8 cellular contexts compared by ENCODE assay signal in genomic region chr19:17305211-17305516, GRCh38. TPM values are rescaled to one million over a fixed set of nuclear protein-coding genes. Genes with fewer than 3 reads are reported as not detected.
DNase-seq lines count a peak whose midpoint lies in the region; TF ChIP-seq lines count a peak whose summit lies in the region.

No MANE protein-coding gene starts in this region.

- H3K9me3 ChIP-seq in SU-DHL-6 (ENCODE audit: insufficient read depth, low read length) (no peaks in the 10 kb centered on the region), sigmoid colon (no peaks in the 10 kb centered on the region)

- peak overlapping the region; percentile 47 for H3K4me2 ChIP-seq in SU-DHL-6 (ENCODE audit: low read depth, low read length, poor library complexity, severe bottlenecking)

- no peaks in the 10 kb centered on the region for H3K36me3 ChIP-seq in SU-DHL-6 (ENCODE audit: low read length)
- H3K36me3 ChIP-seq in sigmoid colon, result peaks cover 0 to 10% (median 2%) of the 10 kb centered on the region in 4 donors

- intact Hi-C loops in sigmoid colon (cut with DNase I), result loop anchor here (2.0 to 5.0 kb wide), 2 partner anchors 30 to 58 kb away; partner anchors contain the start of genes ANO8 and NR2F6

- no peaks in the 10 kb centered on the region for H4K20me1 ChIP-seq in SU-DHL-6 (ENCODE audit: low read depth, low read length)

- peaks cover 0 to 72% (median 61%) of the 10 kb centered on the region in 4 donors for H3K4me1 ChIP-seq in sigmoid colon

- WGBS in sigmoid colon, 2 donors, result 1 to 2% methylated on average over 7 of the region's 7 CpGs

- peak overlapping the region; percentile 46 for H3K27ac ChIP-seq in SU-DHL-6 (ENCODE audit: low read depth, low read length)
- H3K27ac ChIP-seq in sigmoid colon, result peak overlapping the region; percentile 92 to 97 (median 94)

- DNase-seq in GM12865 (ENCODE audit: low read depth) (no peak), fibroblast of mammary gland (ENCODE audit: low read depth) (no peak), sigmoid colon (no peak), NCI-H2196 treated with DMSO at 0.1 percent for 48 hours (lab: John Stamatoyannopoulos, UW; ENCODE audit: unreplicated experiment) (no peak), AG08395 (ENCODE audit: low spot score) (no peak), HT-29 (ENCODE audit: low spot score) (no peak), RPMI8226 (no peak)

- H3K9ac ChIP-seq in SU-DHL-6 (ENCODE audit: low read length), result no peak overlapping the region

- no peaks in the 10 kb centered on the region for H3K9me2 ChIP-seq in SU-DHL-6 (replicated peaks; ENCODE audit: insufficient read depth, low read length)

- H3F3A ChIP-seq in SU-DHL-6 (ENCODE audit: insufficient read depth), result peaks cover 25% of the 10 kb centered on the region

- TF ChIP-seq POLR2A in sigmoid colon (IDR thresholded peaks at IDR 0.05), result no peak

- H2AFZ ChIP-seq in SU-DHL-6 (ENCODE audit: low read depth, low read length, severe bottlenecking), result no peak overlapping the region

- no peaks in the 10 kb centered on the region for H3K27me3 ChIP-seq in SU-DHL-6 (ENCODE audit: low read length)
- no peaks in the 10 kb centered on the region for H3K27me3 ChIP-seq in sigmoid colon

- TF ChIP-seq CTCF in GM12865 (IDR thresholded peaks at IDR 0.05; ENCODE audit: insufficient read depth, low read depth, low read length, missing control alignments) (no peak), SU-DHL-6 (IDR thresholded peaks at IDR 0.05; ENCODE audit: insufficient read depth, low read length, poor library complexity, severe bottlenecking) (no peak), fibroblast of mammary gland (conservative IDR thresholded peaks at IDR 0.05; ENCODE audit: control insufficient read depth, insufficient read depth, low read depth, low read length) (no peak), sigmoid colon (IDR thresholded peaks at IDR 0.05) (no peak)

- H3K4me3 ChIP-seq in GM12865 (ENCODE audit: low read depth, low read length), result peak overlapping the region; percentile 7; the same call in 1 of the 2 replicates
- H3K4me3 ChIP-seq in SU-DHL-6 (ENCODE audit: insufficient read depth, low read length, poor library complexity, severe bottlenecking), result no peak overlapping the region
- peak overlapping the region; percentile 78 for H3K4me3 ChIP-seq in fibroblast of mammary gland (ENCODE audit: control insufficient read depth, low read depth, low read length)
- H3K4me3 ChIP-seq in sigmoid colon, result peak overlapping the region; percentile 67 to 78 (median 72)

- peak in 1 of 4 donors; percentile 32 for TF ChIP-seq EP300 in sigmoid colon (IDR thresholded peaks at IDR 0.05)

- H3K79me2 ChIP-seq in SU-DHL-6 (ENCODE audit: insufficient read depth, low read length), result peaks cover 15% of the 10 kb centered on the region

RNA-seq across cellular contexts. Expression of gene MRPL34, which starts 0.5 kb away (rescaled TPM):
- 100 to 1,000 TPM; 174 to 390 (median 267) TPM for total RNA-seq in sigmoid colon
- polyA plus RNA-seq in sigmoid colon, result 100 to 1,000 TPM; 217 to 476 (median 275) TPM
- total RNA-seq in HT-29 (2014; rRNA removed; shearing (Covaris generic)), result 94.6 and 106 TPM in 2 replicates

RNA-seq across cellular contexts. Expression of gene ABHD8, which starts 1.9 kb away (rescaled TPM):
- 10 to 100 TPM; 15.5 to 21.9 (median 18.8) TPM for total RNA-seq in sigmoid colon
- 1 to 10 TPM; 4.2 to 9.0 (median 7.4) TPM for polyA plus RNA-seq in sigmoid colon
- 3.4 and 5.3 TPM in 2 replicates for total RNA-seq in HT-29 (2014; rRNA removed; shearing (Covaris generic))

RNA-seq across cellular contexts. Expression of gene DDA1, which starts 4.2 kb away (rescaled TPM):
- 10 to 100 TPM in 2 of 4 donors, 1 to 10 TPM in 2; 6.1 to 10.3 (median 8.7) TPM for total RNA-seq in sigmoid colon
- 100 to 1,000 TPM in 1 of 3 donors, 10 to 100 TPM in 2; 57.1 to 101 (median 82.6) TPM for polyA plus RNA-seq in sigmoid colon
- total RNA-seq in HT-29 (2014; rRNA removed; shearing (Covaris generic)), result 24.6 and 32.4 TPM in 2 replicates

RNA-seq across cellular contexts. Expression of gene ANKLE1, which starts 23.5 kb away (rescaled TPM):
- 1 to 10 TPM in 1 of 4 donors, under 1 TPM in 3; 0.49 to 1.1 (median 0.63) TPM for total RNA-seq in sigmoid colon
- polyA plus RNA-seq in sigmoid colon, result 1 to 10 TPM in 1 of 3 donors, not detected in 2; 1.3 TPM
- total RNA-seq in HT-29 (2014; rRNA removed; shearing (Covaris generic)), result 0.08 and 1.4 TPM in 2 replicates

RNA-seq across cellular contexts. Expression of gene ANO8, which starts 29.5 kb away (rescaled TPM):
- total RNA-seq in sigmoid colon, result 10 to 100 TPM in 1 of 4 donors, 1 to 10 TPM in 3; 2.0 to 10.5 (median 2.7) TPM
- 1 to 10 TPM in 2 of 3 donors, under 1 TPM in 1; 0.46 to 5.4 (median 1.2) TPM for polyA plus RNA-seq in sigmoid colon
- 2.2 and 2.4 TPM in 2 replicates for total RNA-seq in HT-29 (2014; rRNA removed; shearing (Covaris generic))
